18 cellular contexts compared by ENCODE assay signal in genomic region chr11:66541892-66542291, GRCh38. TPM values are rescaled to one million over a fixed set of nuclear protein-coding genes. Genes with fewer than 3 reads are reported as not detected.
DNase-seq lines count a peak whose midpoint lies in the region; ATAC-seq and TF ChIP-seq lines count a peak whose summit lies in the region.
"Had no signal": no experiment of that assay in that cellular context is flagged by ENCODE, and none has a peak within 500 bp of the region (broad histone marks: within the 10 kb centered on the region; RNA-seq: fewer than 3 reads in every experiment).

No MANE protein-coding gene starts in this region.

- H3K36me3 ChIP-seq in osteoblast (ENCODE audit: insufficient read depth, low read length), result peaks cover 16% of the 10 kb centered on the region
- H3K36me3 ChIP-seq: colonic mucosa, ovary had no signal

- peak overlapping the region; percentile 1 for H3K27ac Mint-ChIP-seq in activated CD4-positive, alpha-beta T cell treated with anti-CD3 and anti-CD28 coated beads, Interleukin-2, amount 10 ng/mL, durations not matched to agents 24 days and 14 days
- H3K27ac Mint-ChIP-seq in central memory CD8-positive, alpha-beta T cell (ENCODE audit: low read depth), result peak overlapping the region; percentile 82
- H3K27ac Mint-ChIP-seq in glutamatergic neuron (ENCODE audit: unreplicated experiment), result no peak overlapping the region

- H3K4me3 Mint-ChIP-seq in activated CD4-positive, alpha-beta T cell treated with anti-CD3 and anti-CD28 coated beads, Interleukin-2, amount 10 ng/mL, durations not matched to agents 24 days and 14 days, result no peak overlapping the region
- H3K4me3 Mint-ChIP-seq in central memory CD8-positive, alpha-beta T cell, result peak overlapping the region; percentile 16
- no peak overlapping the region for H3K4me3 Mint-ChIP-seq in glutamatergic neuron (ENCODE audit: unreplicated experiment)

- no peak overlapping the region for H3K27ac ChIP-seq in osteoblast (ENCODE audit: low read depth, low read length)
- H3K27ac ChIP-seq: 22Rv1, colonic mucosa, ovary, suprapubic skin, VCaP had no signal

- H2AFZ ChIP-seq in osteoblast (ENCODE audit: low read length), result no peak overlapping the region

- H3K4me3 ChIP-seq in osteoblast (ENCODE audit: insufficient read depth, low read length), result no peak overlapping the region
- H3K4me3 ChIP-seq: colonic mucosa, ovary, smooth muscle cell, suprapubic skin had no signal

- H3K4me1 ChIP-seq in osteoblast (ENCODE audit: insufficient read depth, low read length), result peaks cover 20% of the 10 kb centered on the region

- H3K79me2 ChIP-seq in osteoblast (ENCODE audit: insufficient read depth, low read length), result peaks cover 4% of the 10 kb centered on the region

- H4K20me1 ChIP-seq in osteoblast (ENCODE audit: insufficient read depth, low read length), result peaks cover 5% of the 10 kb centered on the region

- H3K4me1 Mint-ChIP-seq in activated CD4-positive, alpha-beta T cell treated with anti-CD3 and anti-CD28 coated beads, Interleukin-2, amount 10 ng/mL, durations not matched to agents 24 days and 14 days, result peaks cover 17% of the 10 kb centered on the region
- H3K4me1 Mint-ChIP-seq in central memory CD8-positive, alpha-beta T cell, result peaks cover 42% of the 10 kb centered on the region
- H3K4me1 Mint-ChIP-seq in glutamatergic neuron (ENCODE audit: low read depth, unreplicated experiment), result peaks cover 15% of the 10 kb centered on the region

- H3K9me3 ChIP-seq in osteoblast (ENCODE audit: low read depth, low read length), result no peaks in the 10 kb centered on the region
- H3K9me3 ChIP-seq: colonic mucosa, ovary, suprapubic skin had no signal

- H3K36me3 Mint-ChIP-seq in activated CD4-positive, alpha-beta T cell treated with anti-CD3 and anti-CD28 coated beads, Interleukin-2, amount 10 ng/mL, durations not matched to agents 24 days and 14 days (ENCODE audit: low read depth), result peaks cover 27% of the 10 kb centered on the region
- H3K36me3 Mint-ChIP-seq in central memory CD8-positive, alpha-beta T cell (ENCODE audit: insufficient read depth), result peaks cover 26% of the 10 kb centered on the region
- peaks cover 4% of the 10 kb centered on the region for H3K36me3 Mint-ChIP-seq in glutamatergic neuron (ENCODE audit: unreplicated experiment)

- intact Hi-C loops in activated CD4-positive, alpha-beta T cell treated with anti-CD3 and anti-CD28 coated beads, Interleukin-2, amount 10 ng/mL, durations not matched to agents 24 days and 14 days (cut with micrococcal nuclease), result no loop called here

- DNase-seq in activated CD4-positive, alpha-beta T cell treated with anti-CD3 and anti-CD28 coated beads, Interleukin-2, amount 10 ng/mL, durations not matched to agents 24 days and 14 days, result no peak
- no peak for DNase-seq in activated CD4-positive, alpha-beta T cell treated with anti-CD3 and anti-CD28 coated beads for 4 hours
- no peak for DNase-seq in central memory CD8-positive, alpha-beta T cell (ENCODE audit: low spot score in 2 of 2)
- DNase-seq in osteoblast (ENCODE audit: insufficient read length, low spot score, missing footprints) (peak; percentile 68), glutamatergic neuron (no peak)
- DNase-seq: activated CD8-positive, alpha-beta memory T cell treated with anti-CD3 and anti-CD28 coated beads, Interleukin-2, amount 50 U/mL, for 4 hours; amniotic stem cell; colonic mucosa; NCI-H1436; NCI-H510A; ovary had no signal

- H3K27me3 Mint-ChIP-seq in activated CD4-positive, alpha-beta T cell treated with anti-CD3 and anti-CD28 coated beads, Interleukin-2, amount 10 ng/mL, durations not matched to agents 24 days and 14 days, result no peaks in the 10 kb centered on the region
- no peaks in the 10 kb centered on the region for H3K27me3 Mint-ChIP-seq in central memory CD8-positive, alpha-beta T cell
- peaks cover 14% of the 10 kb centered on the region for H3K27me3 Mint-ChIP-seq in glutamatergic neuron (ENCODE audit: unreplicated experiment)

- no peak overlapping the region for H3K4me2 ChIP-seq in osteoblast (ENCODE audit: insufficient read depth, low read length)
- H3K4me2 ChIP-seq: smooth muscle cell had no signal

- H3K27me3 ChIP-seq in osteoblast (ENCODE audit: insufficient read depth, low read length), result peaks cover 5% of the 10 kb centered on the region
- H3K27me3 ChIP-seq: colonic mucosa, ovary, suprapubic skin had no signal

- no peak for ATAC-seq in central memory CD8-positive, alpha-beta T cell (replicated peaks; ENCODE audit: extremely low read depth, poor library complexity, severe bottlenecking)
- no peak for ATAC-seq in GM19463 (IDR thresholded peaks at IDR 0.05; ENCODE audit: unreplicated experiment)

- no peaks in the 10 kb centered on the region for H3K9me3 Mint-ChIP-seq in activated CD4-positive, alpha-beta T cell treated with anti-CD3 and anti-CD28 coated beads, Interleukin-2, amount 10 ng/mL, durations not matched to agents 24 days and 14 days
- H3K9me3 Mint-ChIP-seq in central memory CD8-positive, alpha-beta T cell, result no peaks in the 10 kb centered on the region
- H3K9me3 Mint-ChIP-seq in glutamatergic neuron (ENCODE audit: unreplicated experiment), result peaks cover 13% of the 10 kb centered on the region

- no peak for TF ChIP-seq CTCF in osteoblast (IDR thresholded peaks at IDR 0.05; ENCODE audit: extremely low read depth, low read depth, low read length)
- no peak for TF ChIP-seq CTCF in glutamatergic neuron (IDR thresholded peaks at IDR 0.05; ENCODE audit: partially characterized antibody, unreplicated experiment)

RNA-seq across cellular contexts. Expression of gene ZDHHC24, which starts 4.0 kb away (rescaled TPM):
- 12.2 and 13.9 TPM in 2 replicates for total RNA-seq in activated CD4-positive, alpha-beta T cell treated with anti-CD3 and anti-CD28 coated beads, Interleukin-2, amount 10 ng/mL, durations not matched to agents 24 days and 14 days
- total RNA-seq in osteoblast (9.4 and 10.5 TPM in 2 replicates), glutamatergic neuron (ENCODE audit: unreplicated experiment) (11.5 TPM)

RNA-seq across cellular contexts. Expression of gene ACTN3, which starts 4.8 kb away (rescaled TPM):
- 0.07 TPM in 2 replicates for total RNA-seq in activated CD4-positive, alpha-beta T cell treated with anti-CD3 and anti-CD28 coated beads, Interleukin-2, amount 10 ng/mL, durations not matched to agents 24 days and 14 days
- total RNA-seq in osteoblast, result under 0.01 TPM in 1 of 2 replicates, not detected in the other
- 2.0 TPM for total RNA-seq in glutamatergic neuron (ENCODE audit: unreplicated experiment)
- total RNA-seq: liver, PC-3, smooth muscle cell, suprapubic skin had no signal

RNA-seq across cellular contexts. Expression of gene CTSF, which starts 26.5 kb away (rescaled TPM):
- 0.68 and 1.2 TPM in 2 replicates for total RNA-seq in activated CD4-positive, alpha-beta T cell treated with anti-CD3 and anti-CD28 coated beads, Interleukin-2, amount 10 ng/mL, durations not matched to agents 24 days and 14 days
- total RNA-seq in osteoblast (41.3 and 45.6 TPM in 2 replicates), glutamatergic neuron (ENCODE audit: unreplicated experiment) (31.1 TPM)

RNA-seq across cellular contexts. Expression of gene BBS1, which starts 31.5 kb away (rescaled TPM):
- 17.6 and 18.3 TPM in 2 replicates for total RNA-seq in activated CD4-positive, alpha-beta T cell treated with anti-CD3 and anti-CD28 coated beads, Interleukin-2, amount 10 ng/mL, durations not matched to agents 24 days and 14 days
- total RNA-seq in osteoblast, result 39.2 and 43.8 TPM in 2 replicates
- total RNA-seq in glutamatergic neuron (ENCODE audit: unreplicated experiment), result 37.3 TPM

RNA-seq across cellular contexts. Expression of gene CCDC87, which starts 51.0 kb away (rescaled TPM):
- total RNA-seq in activated CD4-positive, alpha-beta T cell treated with anti-CD3 and anti-CD28 coated beads, Interleukin-2, amount 10 ng/mL, durations not matched to agents 24 days and 14 days, result 0.19 and 0.21 TPM in 2 replicates
- total RNA-seq in osteoblast (0.88 and 1.1 TPM in 2 replicates), glutamatergic neuron (ENCODE audit: unreplicated experiment) (0.51 TPM)

Comparison
In these comparisons a context has a peak if more than half of its experiments do, and no peak if none do; other contexts are left out.
1. RNA of gene CTSF, which starts 26.5 kb away (total RNA-seq): 41.3 to 45.6 TPM in osteoblast and 31.1 TPM in glutamatergic neuron (single experiment); 0.68 to 1.2 TPM in activated CD4-positive, alpha-beta T cell treated with anti-CD3 and anti-CD28 coated beads, Interleukin-2, amount 10 ng/mL, durations not matched to agents 24 days and 14 days; every median in the first group is over 10 times any median in the second.